In the genomic region with DNA sequence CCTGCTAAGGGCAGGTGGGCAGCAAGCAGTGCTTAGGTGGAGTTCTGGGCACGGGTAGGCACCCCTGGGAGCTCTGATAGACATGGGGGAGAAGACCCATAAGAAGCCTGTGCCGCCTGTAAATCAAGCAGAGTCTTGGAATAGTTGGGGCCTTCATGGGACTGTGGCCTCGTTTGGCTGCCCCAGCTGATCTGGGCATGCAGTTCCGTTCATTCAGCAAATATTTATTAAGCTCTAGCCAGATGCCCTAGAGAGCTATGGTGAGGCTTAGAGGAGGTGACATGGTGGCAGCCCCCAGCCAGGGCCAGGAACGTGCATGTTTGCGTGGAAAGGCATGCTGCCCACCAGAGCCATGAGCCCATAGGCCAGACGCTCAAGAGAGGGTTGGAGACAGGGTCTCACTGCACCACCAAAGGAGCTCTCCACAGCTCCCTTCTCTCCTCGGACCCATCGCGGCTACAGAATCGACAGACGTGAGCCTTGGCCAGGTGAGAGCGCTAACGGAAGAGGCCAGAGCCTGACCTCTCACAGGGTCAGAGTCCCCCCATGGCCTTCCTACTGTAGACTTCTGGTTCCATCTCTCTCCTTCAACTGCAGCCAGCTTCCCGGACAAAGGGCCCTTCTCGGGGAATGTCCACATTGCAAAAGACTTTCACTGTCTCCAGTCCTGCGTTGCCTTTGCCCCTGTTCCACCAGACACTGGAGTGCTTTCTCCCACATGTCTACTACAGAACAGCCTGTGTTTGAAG, we compare ENCODE assay signal across 1 cellular context.
TF ChIP-seq lines count a peak whose summit lies in the region.

No MANE protein-coding gene starts in this region.

TF ChIP-seq in HepG2, 621 proteins besides CTCF, POLR2A, EP300 and RAD21 (continued from another document and continues in another):
- TF ChIP-seq, protein P1, sequence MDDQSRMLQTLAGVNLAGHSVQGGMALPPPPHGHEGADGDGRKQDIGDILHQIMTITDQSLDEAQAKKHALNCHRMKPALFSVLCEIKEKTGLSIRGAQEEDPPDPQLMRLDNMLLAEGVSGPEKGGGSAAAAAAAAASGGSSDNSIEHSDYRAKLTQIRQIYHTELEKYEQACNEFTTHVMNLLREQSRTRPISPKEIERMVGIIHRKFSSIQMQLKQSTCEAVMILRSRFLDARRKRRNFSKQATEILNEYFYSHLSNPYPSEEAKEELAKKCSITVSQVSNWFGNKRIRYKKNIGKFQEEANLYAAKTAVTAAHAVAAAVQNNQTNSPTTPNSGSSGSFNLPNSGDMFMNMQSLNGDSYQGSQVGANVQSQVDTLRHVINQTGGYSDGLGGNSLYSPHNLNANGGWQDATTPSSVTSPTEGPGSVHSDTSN (CRISPR knock-in tag; IDR thresholded peaks at IDR 0.05; ENCODE audit: borderline replicate concordance): no peak
- no peak for TF ChIP-seq PHB2 (IDR thresholded peaks at IDR 0.05; ENCODE audit: partially characterized antibody)
- no peak for TF ChIP-seq ISL2 (CRISPR knock-in tag; IDR thresholded peaks at IDR 0.05)
- no peak for TF ChIP-seq CBFB (CRISPR knock-in tag; IDR thresholded peaks at IDR 0.05)
- TF ChIP-seq NFRKB (IDR thresholded peaks at IDR 0.05): no peak
- 0 out of 2 replicates have a peak, but pooled peaks have one; percentile 43 for TF ChIP-seq AKAP8 (CRISPR knock-in tag; IDR thresholded peaks at IDR 0.05)
- no peak for TF ChIP-seq ZNF160 (CRISPR knock-in tag; IDR thresholded peaks at IDR 0.05)
- TF ChIP-seq, protein P2, sequence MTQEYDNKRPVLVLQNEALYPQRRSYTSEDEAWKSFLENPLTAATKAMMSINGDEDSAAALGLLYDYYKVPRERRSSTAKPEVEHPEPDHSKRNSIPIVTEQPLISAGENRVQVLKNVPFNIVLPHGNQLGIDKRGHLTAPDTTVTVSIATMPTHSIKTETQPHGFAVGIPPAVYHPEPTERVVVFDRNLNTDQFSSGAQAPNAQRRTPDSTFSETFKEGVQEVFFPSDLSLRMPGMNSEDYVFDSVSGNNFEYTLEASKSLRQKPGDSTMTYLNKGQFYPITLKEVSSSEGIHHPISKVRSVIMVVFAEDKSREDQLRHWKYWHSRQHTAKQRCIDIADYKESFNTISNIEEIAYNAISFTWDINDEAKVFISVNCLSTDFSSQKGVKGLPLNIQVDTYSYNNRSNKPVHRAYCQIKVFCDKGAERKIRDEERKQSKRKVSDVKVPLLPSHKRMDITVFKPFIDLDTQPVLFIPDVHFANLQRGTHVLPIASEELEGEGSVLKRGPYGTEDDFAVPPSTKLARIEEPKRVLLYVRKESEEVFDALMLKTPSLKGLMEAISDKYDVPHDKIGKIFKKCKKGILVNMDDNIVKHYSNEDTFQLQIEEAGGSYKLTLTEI (CRISPR knock-in tag; conservative IDR thresholded peaks at IDR 0.05): no peak
- TF ChIP-seq CREB1 (IDR thresholded peaks at IDR 0.05): no peak
- no peak for TF ChIP-seq CREB1 (CRISPR knock-in tag; IDR thresholded peaks at IDR 0.05)
- no peak for TF ChIP-seq ZNF883 (CRISPR knock-in tag; IDR thresholded peaks at IDR 0.05; ENCODE audit: not compliant biosample characterization)
- TF ChIP-seq FOSL1 (CRISPR knock-in tag; IDR thresholded peaks at IDR 0.05; ENCODE audit: borderline replicate concordance): no peak
- TF ChIP-seq ZFP37 (CRISPR knock-in tag; IDR thresholded peaks at IDR 0.05; ENCODE audit: borderline replicate concordance): no peak
- no peak for TF ChIP-seq ZSCAN22 (CRISPR knock-in tag; IDR thresholded peaks at IDR 0.05)
- no peak for TF ChIP-seq ZNF224 (CRISPR knock-in tag; IDR thresholded peaks at IDR 0.05)
- TF ChIP-seq ZBTB21 (CRISPR knock-in tag; IDR thresholded peaks at IDR 0.05): no peak
- TF ChIP-seq, protein P3, sequence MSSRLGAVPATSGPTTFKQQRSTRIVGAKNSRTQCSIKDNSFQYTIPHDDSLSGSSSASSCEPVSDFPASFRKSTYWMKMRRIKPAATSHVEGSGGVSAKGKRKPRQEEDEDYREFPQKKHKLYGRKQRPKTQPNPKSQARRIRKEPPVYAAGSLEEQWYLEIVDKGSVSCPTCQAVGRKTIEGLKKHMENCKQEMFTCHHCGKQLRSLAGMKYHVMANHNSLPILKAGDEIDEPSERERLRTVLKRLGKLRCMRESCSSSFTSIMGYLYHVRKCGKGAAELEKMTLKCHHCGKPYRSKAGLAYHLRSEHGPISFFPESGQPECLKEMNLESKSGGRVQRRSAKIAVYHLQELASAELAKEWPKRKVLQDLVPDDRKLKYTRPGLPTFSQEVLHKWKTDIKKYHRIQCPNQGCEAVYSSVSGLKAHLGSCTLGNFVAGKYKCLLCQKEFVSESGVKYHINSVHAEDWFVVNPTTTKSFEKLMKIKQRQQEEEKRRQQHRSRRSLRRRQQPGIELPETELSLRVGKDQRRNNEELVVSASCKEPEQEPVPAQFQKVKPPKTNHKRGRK (CRISPR knock-in tag; IDR thresholded peaks at IDR 0.05): no peak
- no peak for TF ChIP-seq ATF1 (CRISPR knock-in tag; IDR thresholded peaks at IDR 0.05)
- no peak for TF ChIP-seq XBP1 (CRISPR knock-in tag; IDR thresholded peaks at IDR 0.05)
- no peak for TF ChIP-seq SKI (IDR thresholded peaks at IDR 0.05; ENCODE audit: partially characterized antibody)
- TF ChIP-seq TBP (CRISPR knock-in tag; IDR thresholded peaks at IDR 0.05): no peak
- no peak for TF ChIP-seq SRF (IDR thresholded peaks at IDR 0.05; ENCODE audit: low read depth, low read length)
- TF ChIP-seq KLF9 (CRISPR knock-in tag; IDR thresholded peaks at IDR 0.05; ENCODE audit: low read depth): no peak
- TF ChIP-seq, protein P4, sequence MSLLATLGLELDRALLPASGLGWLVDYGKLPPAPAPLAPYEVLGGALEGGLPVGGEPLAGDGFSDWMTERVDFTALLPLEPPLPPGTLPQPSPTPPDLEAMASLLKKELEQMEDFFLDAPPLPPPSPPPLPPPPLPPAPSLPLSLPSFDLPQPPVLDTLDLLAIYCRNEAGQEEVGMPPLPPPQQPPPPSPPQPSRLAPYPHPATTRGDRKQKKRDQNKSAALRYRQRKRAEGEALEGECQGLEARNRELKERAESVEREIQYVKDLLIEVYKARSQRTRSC (CRISPR knock-in tag; IDR thresholded peaks at IDR 0.05; ENCODE audit: low read depth): no peak
- TF ChIP-seq ZNF552 (CRISPR knock-in tag; IDR thresholded peaks at IDR 0.05; ENCODE audit: borderline replicate concordance): no peak
- TF ChIP-seq PHF21A (CRISPR knock-in tag; IDR thresholded peaks at IDR 0.05): no peak; the same call in 1 of the 2 replicates
- TF ChIP-seq, protein P5, sequence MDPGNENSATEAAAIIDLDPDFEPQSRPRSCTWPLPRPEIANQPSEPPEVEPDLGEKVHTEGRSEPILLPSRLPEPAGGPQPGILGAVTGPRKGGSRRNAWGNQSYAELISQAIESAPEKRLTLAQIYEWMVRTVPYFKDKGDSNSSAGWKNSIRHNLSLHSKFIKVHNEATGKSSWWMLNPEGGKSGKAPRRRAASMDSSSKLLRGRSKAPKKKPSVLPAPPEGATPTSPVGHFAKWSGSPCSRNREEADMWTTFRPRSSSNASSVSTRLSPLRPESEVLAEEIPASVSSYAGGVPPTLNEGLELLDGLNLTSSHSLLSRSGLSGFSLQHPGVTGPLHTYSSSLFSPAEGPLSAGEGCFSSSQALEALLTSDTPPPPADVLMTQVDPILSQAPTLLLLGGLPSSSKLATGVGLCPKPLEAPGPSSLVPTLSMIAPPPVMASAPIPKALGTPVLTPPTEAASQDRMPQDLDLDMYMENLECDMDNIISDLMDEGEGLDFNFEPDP (CRISPR knock-in tag; conservative IDR thresholded peaks at IDR 0.05): no peak
- TF ChIP-seq, protein P6, sequence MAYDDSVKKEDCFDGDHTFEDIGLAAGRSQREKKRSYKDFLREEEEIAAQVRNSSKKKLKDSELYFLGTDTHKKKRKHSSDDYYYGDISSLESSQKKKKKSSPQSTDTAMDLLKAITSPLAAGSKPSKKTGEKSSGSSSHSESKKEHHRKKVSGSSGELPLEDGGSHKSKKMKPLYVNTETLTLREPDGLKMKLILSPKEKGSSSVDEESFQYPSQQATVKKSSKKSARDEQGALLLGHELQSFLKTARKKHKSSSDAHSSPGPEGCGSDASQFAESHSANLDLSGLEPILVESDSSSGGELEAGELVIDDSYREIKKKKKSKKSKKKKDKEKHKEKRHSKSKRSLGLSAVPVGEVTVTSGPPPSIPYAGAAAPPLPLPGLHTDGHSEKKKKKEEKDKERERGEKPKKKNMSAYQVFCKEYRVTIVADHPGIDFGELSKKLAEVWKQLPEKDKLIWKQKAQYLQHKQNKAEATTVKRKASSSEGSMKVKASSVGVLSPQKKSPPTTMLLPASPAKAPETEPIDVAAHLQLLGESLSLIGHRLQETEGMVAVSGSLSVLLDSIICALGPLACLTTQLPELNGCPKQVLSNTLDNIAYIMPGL (CRISPR knock-in tag; IDR thresholded peaks at IDR 0.05; ENCODE audit: borderline replicate concordance in 1 of 2, low read depth in 1 of 2): no peak
- no peak for TF ChIP-seq RFX5 (IDR thresholded peaks at IDR 0.05; ENCODE audit: low read depth, low read length)
- TF ChIP-seq KLF16 (CRISPR knock-in tag; IDR thresholded peaks at IDR 0.05): no peak
- TF ChIP-seq, protein P7, sequence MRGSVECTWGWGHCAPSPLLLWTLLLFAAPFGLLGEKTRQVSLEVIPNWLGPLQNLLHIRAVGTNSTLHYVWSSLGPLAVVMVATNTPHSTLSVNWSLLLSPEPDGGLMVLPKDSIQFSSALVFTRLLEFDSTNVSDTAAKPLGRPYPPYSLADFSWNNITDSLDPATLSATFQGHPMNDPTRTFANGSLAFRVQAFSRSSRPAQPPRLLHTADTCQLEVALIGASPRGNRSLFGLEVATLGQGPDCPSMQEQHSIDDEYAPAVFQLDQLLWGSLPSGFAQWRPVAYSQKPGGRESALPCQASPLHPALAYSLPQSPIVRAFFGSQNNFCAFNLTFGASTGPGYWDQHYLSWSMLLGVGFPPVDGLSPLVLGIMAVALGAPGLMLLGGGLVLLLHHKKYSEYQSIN (CRISPR knock-in tag; IDR thresholded peaks at IDR 0.05; ENCODE audit: borderline replicate concordance): no peak
- no peak for TF ChIP-seq ZNF775 (CRISPR knock-in tag; IDR thresholded peaks at IDR 0.05; ENCODE audit: borderline replicate concordance)
- no peak for TF ChIP-seq XRCC5 (optimal IDR thresholded peaks at IDR 0.05; ENCODE audit: low read length)
- TF ChIP-seq SMARCE1 (IDR thresholded peaks at IDR 0.05; ENCODE audit: borderline replicate concordance): no peak
- no peak for TF ChIP-seq SUZ12 (IDR thresholded peaks at IDR 0.05; ENCODE audit: low read depth, low read length)
- TF ChIP-seq ZNF709 (CRISPR knock-in tag; IDR thresholded peaks at IDR 0.05): no peak
- TF ChIP-seq SMAD1 (CRISPR knock-in tag; IDR thresholded peaks at IDR 0.05; ENCODE audit: borderline replicate concordance, low read depth): no peak
- peak; percentile 27; the same call in 1 of the 2 replicates for TF ChIP-seq ZNF350 (CRISPR knock-in tag; IDR thresholded peaks at IDR 0.05; ENCODE audit: borderline replicate concordance, low read depth)
- TF ChIP-seq SRSF9 (IDR thresholded peaks at IDR 0.05; ENCODE audit: borderline replicate concordance, insufficient read depth, low read depth, low read length, poor library complexity, severe bottlenecking): no peak
- TF ChIP-seq ZNF205 (CRISPR knock-in tag; IDR thresholded peaks at IDR 0.05): peak; percentile 69; the same call in 1 of the 2 replicates
- TF ChIP-seq, protein P8, sequence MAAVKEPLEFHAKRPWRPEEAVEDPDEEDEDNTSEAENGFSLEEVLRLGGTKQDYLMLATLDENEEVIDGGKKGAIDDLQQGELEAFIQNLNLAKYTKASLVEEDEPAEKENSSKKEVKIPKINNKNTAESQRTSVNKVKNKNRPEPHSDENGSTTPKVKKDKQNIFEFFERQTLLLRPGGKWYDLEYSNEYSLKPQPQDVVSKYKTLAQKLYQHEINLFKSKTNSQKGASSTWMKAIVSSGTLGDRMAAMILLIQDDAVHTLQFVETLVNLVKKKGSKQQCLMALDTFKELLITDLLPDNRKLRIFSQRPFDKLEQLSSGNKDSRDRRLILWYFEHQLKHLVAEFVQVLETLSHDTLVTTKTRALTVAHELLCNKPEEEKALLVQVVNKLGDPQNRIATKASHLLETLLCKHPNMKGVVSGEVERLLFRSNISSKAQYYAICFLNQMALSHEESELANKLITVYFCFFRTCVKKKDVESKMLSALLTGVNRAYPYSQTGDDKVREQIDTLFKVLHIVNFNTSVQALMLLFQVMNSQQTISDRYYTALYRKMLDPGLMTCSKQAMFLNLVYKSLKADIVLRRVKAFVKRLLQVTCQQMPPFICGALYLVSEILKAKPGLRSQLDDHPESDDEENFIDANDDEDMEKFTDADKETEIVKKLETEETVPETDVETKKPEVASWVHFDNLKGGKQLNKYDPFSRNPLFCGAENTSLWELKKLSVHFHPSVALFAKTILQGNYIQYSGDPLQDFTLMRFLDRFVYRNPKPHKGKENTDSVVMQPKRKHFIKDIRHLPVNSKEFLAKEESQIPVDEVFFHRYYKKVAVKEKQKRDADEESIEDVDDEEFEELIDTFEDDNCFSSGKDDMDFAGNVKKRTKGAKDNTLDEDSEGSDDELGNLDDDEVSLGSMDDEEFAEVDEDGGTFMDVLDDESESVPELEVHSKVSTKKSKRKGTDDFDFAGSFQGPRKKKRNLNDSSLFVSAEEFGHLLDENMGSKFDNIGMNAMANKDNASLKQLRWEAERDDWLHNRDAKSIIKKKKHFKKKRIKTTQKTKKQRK (IDR thresholded peaks at IDR 0.05; ENCODE audit: low read length): no peak
- TF ChIP-seq, protein P9, sequence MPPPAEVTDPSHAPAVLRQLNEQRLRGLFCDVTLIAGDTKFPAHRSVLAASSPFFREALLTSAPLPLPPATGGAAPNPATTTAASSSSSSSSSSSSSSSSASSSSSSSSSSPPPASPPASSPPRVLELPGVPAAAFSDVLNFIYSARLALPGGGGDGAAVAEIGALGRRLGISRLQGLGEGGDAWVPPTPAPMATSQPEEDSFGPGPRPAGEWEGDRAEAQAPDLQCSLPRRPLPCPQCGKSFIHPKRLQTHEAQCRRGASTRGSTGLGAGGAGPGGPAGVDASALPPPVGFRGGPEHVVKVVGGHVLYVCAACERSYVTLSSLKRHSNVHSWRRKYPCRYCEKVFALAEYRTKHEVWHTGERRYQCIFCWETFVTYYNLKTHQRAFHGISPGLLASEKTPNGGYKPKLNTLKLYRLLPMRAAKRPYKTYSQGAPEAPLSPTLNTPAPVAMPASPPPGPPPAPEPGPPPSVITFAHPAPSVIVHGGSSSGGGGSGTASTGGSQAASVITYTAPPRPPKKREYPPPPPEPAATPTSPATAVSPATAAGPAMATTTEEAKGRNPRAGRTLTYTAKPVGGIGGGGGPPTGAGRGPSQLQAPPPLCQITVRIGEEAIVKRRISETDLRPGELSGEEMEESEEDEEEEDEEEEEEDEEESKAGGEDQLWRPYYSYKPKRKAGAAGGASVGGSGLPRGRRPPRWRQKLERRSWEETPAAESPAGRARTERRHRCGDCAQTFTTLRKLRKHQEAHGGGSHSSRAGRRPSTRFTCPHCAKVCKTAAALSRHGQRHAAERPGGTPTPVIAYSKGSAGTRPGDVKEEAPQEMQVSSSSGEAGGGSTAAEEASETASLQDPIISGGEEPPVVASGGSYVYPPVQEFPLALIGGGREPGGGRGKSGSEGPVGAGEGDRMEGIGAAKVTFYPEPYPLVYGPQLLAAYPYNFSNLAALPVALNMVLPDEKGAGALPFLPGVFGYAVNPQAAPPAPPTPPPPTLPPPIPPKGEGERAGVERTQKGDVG (CRISPR knock-in tag; IDR thresholded peaks at IDR 0.05; ENCODE audit: borderline replicate concordance): no peak
- no peak for TF ChIP-seq ZNF569 (CRISPR knock-in tag; IDR thresholded peaks at IDR 0.05; ENCODE audit: borderline replicate concordance)
- TF ChIP-seq, protein P10, sequence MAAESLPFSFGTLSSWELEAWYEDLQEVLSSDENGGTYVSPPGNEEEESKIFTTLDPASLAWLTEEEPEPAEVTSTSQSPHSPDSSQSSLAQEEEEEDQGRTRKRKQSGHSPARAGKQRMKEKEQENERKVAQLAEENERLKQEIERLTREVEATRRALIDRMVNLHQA (CRISPR knock-in tag; IDR thresholded peaks at IDR 0.05): no peak
- TF ChIP-seq STAT5B (CRISPR knock-in tag; IDR thresholded peaks at IDR 0.05): 0 out of 2 replicates have a peak, but pooled peaks have one; percentile 6
- TF ChIP-seq NFIB (CRISPR knock-in tag; IDR thresholded peaks at IDR 0.05; ENCODE audit: borderline replicate concordance): no peak
- no peak for TF ChIP-seq ZSCAN31 (CRISPR knock-in tag; IDR thresholded peaks at IDR 0.05; ENCODE audit: low read depth)
